Comparison of ENCODE assay signal across 7 cellular contexts in the genomic region with DNA sequence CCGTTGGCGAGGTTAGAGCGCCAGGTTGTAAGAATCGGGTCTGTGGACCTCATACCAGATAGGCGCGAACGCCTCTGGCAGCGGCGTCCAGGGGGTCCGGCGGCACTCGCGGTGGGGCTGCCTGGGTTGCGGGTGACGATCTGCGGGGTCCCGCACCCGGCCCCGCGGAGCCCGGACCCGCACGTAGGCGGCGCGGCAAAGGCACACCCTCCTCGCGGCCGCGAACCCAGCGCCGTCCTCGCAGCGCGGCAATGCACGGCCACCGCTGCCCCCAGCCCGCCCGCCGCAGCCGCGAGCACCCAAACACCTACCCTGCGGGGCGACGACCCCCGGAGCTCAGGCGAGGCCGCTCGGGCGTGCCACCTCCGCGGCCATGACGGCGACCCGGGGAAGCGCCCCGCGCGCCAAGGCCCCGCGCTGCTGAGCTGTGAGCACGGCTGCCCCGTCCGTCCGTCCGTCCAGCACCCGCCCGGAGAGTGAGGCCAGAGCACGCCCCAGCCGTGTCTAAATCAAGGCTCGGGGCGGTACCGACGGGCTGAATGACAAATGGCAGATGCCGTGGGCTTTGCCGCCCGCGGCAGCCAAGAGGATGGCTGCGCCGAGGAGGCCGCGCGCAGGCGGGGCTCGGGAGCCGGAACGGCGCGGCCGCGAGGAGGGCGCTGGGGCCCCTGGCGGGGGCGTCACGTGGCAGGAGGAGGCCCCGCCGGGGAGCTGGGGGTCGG. TPM values are rescaled to one million over a fixed set of nuclear protein-coding genes. Genes with fewer than 3 reads are reported as not detected.
DNase-seq lines count a peak whose midpoint lies in the region; ATAC-seq and TF ChIP-seq lines count a peak whose summit lies in the region.

A gene with protein sequence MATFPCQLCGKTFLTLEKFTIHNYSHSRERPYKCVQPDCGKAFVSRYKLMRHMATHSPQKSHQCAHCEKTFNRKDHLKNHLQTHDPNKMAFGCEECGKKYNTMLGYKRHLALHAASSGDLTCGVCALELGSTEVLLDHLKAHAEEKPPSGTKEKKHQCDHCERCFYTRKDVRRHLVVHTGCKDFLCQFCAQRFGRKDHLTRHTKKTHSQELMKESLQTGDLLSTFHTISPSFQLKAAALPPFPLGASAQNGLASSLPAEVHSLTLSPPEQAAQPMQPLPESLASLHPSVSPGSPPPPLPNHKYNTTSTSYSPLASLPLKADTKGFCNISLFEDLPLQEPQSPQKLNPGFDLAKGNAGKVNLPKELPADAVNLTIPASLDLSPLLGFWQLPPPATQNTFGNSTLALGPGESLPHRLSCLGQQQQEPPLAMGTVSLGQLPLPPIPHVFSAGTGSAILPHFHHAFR (minus strand): TSS at position 481 of the 722 bp plus-strand sequence. CDS start 60,123 bp downstream, outside the sequence.

- peaks cover 2% of the 10 kb centered on the region for H3K36me3 Mint-ChIP-seq in activated naive CD8-positive, alpha-beta T cell treated with anti-CD3 and anti-CD28 coated beads for 36 hours

- DNase-seq in GM13976 (ENCODE audit: low spot score) (peak; percentile 76), NCI-H2171 treated with DMSO at 0.1 percent for 48 hours (lab: John Stamatoyannopoulos, UW) (peak; percentile 16), heart left ventricle (peak; percentile 74 to 87 (median 79)), posterior cingulate gyrus (peak in 8 of 10 donors; percentile 9 to 89 (median 16)), NCI-H2029 (lab: John Stamatoyannopoulos, UW) (no peak)
- peak; percentile 48 for DNase-seq in activated naive CD8-positive, alpha-beta T cell treated with anti-CD3 and anti-CD28 coated beads for 36 hours

- in situ Hi-C loops in GM13976 (cut with MboI; ENCODE audit: low sequenced_read_pairs, unreplicated experiment) = no loop called here

- H3K4me3 ChIP-seq in HEK293 (ENCODE audit: low read depth, low read length) (peak within 1 kb of the TSS; percentile 38), heart left ventricle (peak within 1 kb of the TSS; percentile 28 to 78 (median 62))

- peaks cover 3% of the 10 kb centered on the region for H3K9me3 Mint-ChIP-seq in activated naive CD8-positive, alpha-beta T cell treated with anti-CD3 and anti-CD28 coated beads for 36 hours

- ATAC-seq in heart left ventricle = peak; percentile 86 to 97 (median 96)

- TF ChIP-seq POLR2A in heart left ventricle (IDR thresholded peaks at IDR 0.05) = peak in 1 of 2 donors; percentile 78

- no peaks in the 10 kb centered on the region for H3K27me3 ChIP-seq in heart left ventricle

- H3K4me1 ChIP-seq in HEK293 (ENCODE audit: control insufficient read depth, insufficient read depth, low read length) (no peaks in the 10 kb centered on the region), heart left ventricle (peaks cover 0 to 4% (median 0%) of the 10 kb centered on the region in 12 donors)

- H3K36me3 ChIP-seq in HEK293 (ENCODE audit: control insufficient read depth in 2 of 2, insufficient read depth in 1 of 2, low read length in 2 of 2) = no peaks in the 10 kb centered on the region
- H3K36me3 ChIP-seq in heart left ventricle = no peaks in the 10 kb centered on the region

- H3K4me1 Mint-ChIP-seq in activated naive CD8-positive, alpha-beta T cell treated with anti-CD3 and anti-CD28 coated beads for 36 hours = peaks cover 11% of the 10 kb centered on the region

- 45 to 73% (median 57%) methylated on average over 69 to 98 of the region's 98 CpGs for WGBS in heart left ventricle, 4 donors

- intact Hi-C loops in heart left ventricle (cut with DNase I) (loop anchor here in 3 of 10 donors (5.0 to 10.0 kb wide), 3 partner anchors 36 to 163 kb away; a partner anchor contains a TSS), posterior cingulate gyrus (cut with DNase I) (no loop called here)

- CTCF ChIA-PET in HEK293 (lab: Yijun Ruan, JAX) = interaction anchor here (0.6 to 1.4 kb wide), 6 partner anchors 49 to 1384 kb away, joined by 3 to 6 read pairs (median 4); no protein-coding TSS in a partner anchor

- peak within 1 kb of the TSS; percentile 54 for H3K27ac Mint-ChIP-seq in activated naive CD8-positive, alpha-beta T cell treated with anti-CD3 and anti-CD28 coated beads for 36 hours

- TF ChIP-seq CTCF in GM13976 (IDR thresholded peaks at IDR 0.05; ENCODE audit: borderline replicate concordance, control extremely low read depth, extremely low read depth, insufficient read depth, missing control alignments) = no peak
- TF ChIP-seq CTCF in HEK293 (tag by site-specific recombination; IDR thresholded peaks at IDR 0.05) = no peak
- no peak for TF ChIP-seq CTCF in heart left ventricle (IDR thresholded peaks at IDR 0.05)

- peak within 1 kb of the TSS; percentile 59 for H3K4me3 Mint-ChIP-seq in activated naive CD8-positive, alpha-beta T cell treated with anti-CD3 and anti-CD28 coated beads for 36 hours

- H3K27ac ChIP-seq in HEK293 (ENCODE audit: extremely low read depth, low read depth, low read length) = peak within 1 kb of the TSS; percentile 77
- H3K27ac ChIP-seq in heart left ventricle = peak within 1 kb of the TSS in 11 of 12 donors; percentile 27 to 79 (median 73)

- POLR2A ChIA-PET in HEK293 (lab: Yijun Ruan, JAX) = interaction anchor here (0.9 kb wide), 1 partner anchor 71 kb away, joined by 3 read pairs; no protein-coding TSS in a partner anchor

- H3K9me3 ChIP-seq in HEK293 (ENCODE audit: control insufficient read depth, insufficient read depth, low read depth, low read length) = no peaks in the 10 kb centered on the region
- H3K9me3 ChIP-seq in heart left ventricle = peaks cover 0 to 15% (median 0%) of the 10 kb centered on the region in 12 donors

- peaks cover 20% of the 10 kb centered on the region for H3K27me3 Mint-ChIP-seq in activated naive CD8-positive, alpha-beta T cell treated with anti-CD3 and anti-CD28 coated beads for 36 hours

TF ChIP-seq in HEK293, 187 proteins besides CTCF, POLR2A, EP300 and RAD21:
- TF ChIP-seq, protein P1, sequence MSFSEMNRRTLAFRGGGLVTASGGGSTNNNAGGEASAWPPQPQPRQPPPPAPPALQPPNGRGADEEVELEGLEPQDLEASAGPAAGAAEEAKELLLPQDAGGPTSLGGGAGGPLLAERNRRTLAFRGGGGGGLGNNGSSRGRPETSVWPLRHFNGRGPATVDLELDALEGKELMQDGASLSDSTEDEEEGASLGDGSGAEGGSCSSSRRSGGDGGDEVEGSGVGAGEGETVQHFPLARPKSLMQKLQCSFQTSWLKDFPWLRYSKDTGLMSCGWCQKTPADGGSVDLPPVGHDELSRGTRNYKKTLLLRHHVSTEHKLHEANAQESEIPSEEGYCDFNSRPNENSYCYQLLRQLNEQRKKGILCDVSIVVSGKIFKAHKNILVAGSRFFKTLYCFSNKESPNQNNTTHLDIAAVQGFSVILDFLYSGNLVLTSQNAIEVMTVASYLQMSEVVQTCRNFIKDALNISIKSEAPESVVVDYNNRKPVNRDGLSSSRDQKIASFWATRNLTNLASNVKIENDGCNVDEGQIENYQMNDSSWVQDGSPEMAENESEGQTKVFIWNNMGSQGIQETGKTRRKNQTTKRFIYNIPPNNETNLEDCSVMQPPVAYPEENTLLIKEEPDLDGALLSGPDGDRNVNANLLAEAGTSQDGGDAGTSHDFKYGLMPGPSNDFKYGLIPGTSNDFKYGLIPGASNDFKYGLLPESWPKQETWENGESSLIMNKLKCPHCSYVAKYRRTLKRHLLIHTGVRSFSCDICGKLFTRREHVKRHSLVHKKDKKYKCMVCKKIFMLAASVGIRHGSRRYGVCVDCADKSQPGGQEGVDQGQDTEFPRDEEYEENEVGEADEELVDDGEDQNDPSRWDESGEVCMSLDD (tag by site-specific recombination; IDR thresholded peaks at IDR 0.05) = no peak
- peak; percentile 55; the same call in 1 of the 2 replicates for TF ChIP-seq TRIM28 (IDR thresholded peaks at IDR 0.05; ENCODE audit: borderline replicate concordance, low read length)
TF ChIP-seq in HEK293: peak in this region for 1.

RNA-seq across cellular contexts. Expression of the gene that starts here (rescaled TPM):
- 10 to 100 TPM; 13.1 to 14.5 TPM for total RNA-seq in activated naive CD8-positive, alpha-beta T cell treated with anti-CD3 and anti-CD28 coated beads for 36 hours
- total RNA-seq in heart left ventricle = 10 to 100 TPM in 5 of 9 donors, 1 to 10 TPM in 4; 6.6 to 27.3 (median 10.0) TPM
- polyA plus RNA-seq in heart left ventricle = 1 to 10 TPM; 7.7 to 9.5 TPM
